22 cellular contexts compared by ENCODE assay signal in the genomic region with DNA sequence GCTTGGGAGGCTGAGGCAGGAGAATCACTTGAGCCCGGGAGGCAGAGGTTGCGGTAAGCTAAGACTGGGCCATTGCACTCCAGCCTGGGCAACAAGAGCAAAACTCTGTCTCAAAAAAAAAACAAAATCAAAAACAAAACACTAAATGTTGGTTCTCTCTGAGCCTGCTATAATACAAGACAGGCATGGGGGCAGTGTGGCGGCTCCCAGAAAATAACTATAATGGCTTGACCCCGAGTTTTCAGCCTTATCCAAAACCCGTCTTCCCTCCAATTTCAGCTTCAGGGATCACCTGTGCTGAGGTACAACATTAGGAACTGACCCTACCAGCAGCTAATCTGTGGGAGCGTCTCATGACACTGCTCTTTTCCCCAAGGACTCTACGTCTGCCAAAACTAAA. TPM values are rescaled to one million over a fixed set of nuclear protein-coding genes. Genes with fewer than 3 reads are reported as not detected.
A peak's percentile ranks its signal among the peaks of the same experiment; 100 is the strongest.
DNase-seq lines count a peak whose midpoint lies in the region; ATAC-seq, FAIRE-seq and TF ChIP-seq lines count a peak whose summit lies in the region.
"Had no signal": no experiment of that assay in that cellular context is flagged by ENCODE, and none has a peak within 500 bp of the region (broad histone marks: within the 10 kb centered on the region; RNA-seq: fewer than 3 reads in every experiment).

No MANE protein-coding gene starts in this region.

- TF ChIP-seq CTCF in kidney (IDR thresholded peaks at IDR 0.05; ENCODE audit: borderline replicate concordance, extremely low read depth, insufficient read depth), result no peak

- ATAC-seq in HG03159 (IDR thresholded peaks at IDR 0.05; ENCODE audit: unreplicated experiment), result no peak
- ATAC-seq: activated CD8-positive, alpha-beta T cell treated with anti-CD3 and anti-CD28 coated beads for 36 hours; activated T-cell treated with anti-CD3 and anti-CD28 coated beads, Interleukin-2, amount 50 U/mL, for 4 hours had no signal

- H3K4me2 ChIP-seq in BLaER1, result peak overlapping the region; percentile 82

- WGBS in small intestine, 3 donors, result 65 to 83% (median 79%) methylated on average over 7 of the region's 7 CpGs

- H3K9me3 ChIP-seq in BLaER1 (no peaks in the 10 kb centered on the region), SJCRH30 (replicated peaks) (no peaks in the 10 kb centered on the region), kidney (ENCODE audit: control insufficient read depth in 1 of 2, low read length in 2 of 2) (no peaks in the 10 kb centered on the region), small intestine (ENCODE audit: control insufficient read depth, low read depth) (no peaks in the 10 kb centered on the region)
- H3K9me3 ChIP-seq: ovary had no signal

- no peak overlapping the region for H3K27ac ChIP-seq in BLaER1
- H3K27ac ChIP-seq in SJCRH30, result peak overlapping the region; percentile 93
- peak overlapping the region; percentile 52 to 83 for H3K27ac ChIP-seq in kidney (ENCODE audit: low read depth in 2 of 2, low read length in 2 of 2)
- H3K27ac ChIP-seq in small intestine (ENCODE audit: low read depth in 1 of 2, low read length in 1 of 2), result peak overlapping the region; percentile 82 to 84
- H3K27ac ChIP-seq: ovary, WERI-Rb-1 had no signal

- H3K4me1 ChIP-seq in BLaER1 (peaks cover 60% of the 10 kb centered on the region), SJCRH30 (peaks cover 18% of the 10 kb centered on the region), kidney (ENCODE audit: control insufficient read depth in 1 of 2, insufficient read depth in 1 of 2, low read depth in 1 of 2, low read length in 2 of 2) (peaks cover 0 to 3% of the 10 kb centered on the region in 2 donors), small intestine (ENCODE audit: control insufficient read depth in 2 of 2, insufficient read depth in 1 of 2, low read depth in 1 of 2, low read length in 1 of 2) (peaks cover 0 to 3% of the 10 kb centered on the region in 2 donors)

- H3K4me3 ChIP-seq in BLaER1 (no peak overlapping the region), SJCRH30 (peak overlapping the region; percentile 55), kidney (ENCODE audit: low read length in 2 of 2) (peak overlapping the region; percentile 71 to 79), small intestine (ENCODE audit: low read depth in 1 of 2, low read length in 2 of 2) (peak overlapping the region in 1 of 2 donors; percentile 83)
- H3K4me3 ChIP-seq: K562, ovary had no signal

- H3K36me3 ChIP-seq in BLaER1 (no peaks in the 10 kb centered on the region), SJCRH30 (0 out of 2 replicates have a peak, but pooled peaks cover 4% of the 10 kb centered on the region), kidney (ENCODE audit: control insufficient read depth in 1 of 2, insufficient read depth in 2 of 2, low read length in 2 of 2) (no peaks in the 10 kb centered on the region), small intestine (ENCODE audit: control insufficient read depth in 2 of 2, insufficient read depth in 2 of 2, low read length in 2 of 2) (peaks cover 0 to 2% of the 10 kb centered on the region in 2 donors)
- H3K36me3 ChIP-seq: ovary, WERI-Rb-1 had no signal

- no peaks in the 10 kb centered on the region for H4K20me1 ChIP-seq in BLaER1

- H3K9ac ChIP-seq in BLaER1 (no peak overlapping the region), kidney (ENCODE audit: low read length in 2 of 2) (peak overlapping the region in 1 of 2 donors; percentile 77)

- FAIRE-seq in kidney (lab: Jason Lieb, UNC), result no peak
- FAIRE-seq in small intestine (lab: Jason Lieb, UNC), result no peak

- intact Hi-C loops in kidney (cut with DNase I), result no loop called here

- DNase-seq in SJCRH30 (no peak), kidney (no peak), small intestine (no peak), cerebellar cortex (ENCODE audit: low spot score) (no peak), NOMO-1 treated with dmso at 0.1 percent for 144 hours (lab: John Stamatoyannopoulos, UW; ENCODE audit: unreplicated experiment) (no peak), NCI-H2227 (lab: John Stamatoyannopoulos, UW; ENCODE audit: unreplicated experiment) (no peak)
- DNase-seq: activated CD8-positive, alpha-beta T cell treated with anti-CD3 and anti-CD28 coated beads for 36 hours; activated T-cell treated with anti-CD3 and anti-CD28 coated beads, Interleukin-2, amount 50 U/mL, for 4 hours; CD4-positive, alpha-beta memory T cell; DND-41; foreskin fibroblast; H9; left colon; NCI-H187 treated with DMSO at 0.1 percent for 48 hours; NCI-H446; ovary; SHP77; stimulated activated CD4-positive, alpha-beta T cell treated with anti-CD3 and anti-CD28 coated beads, Interleukin-4, amount 100 ng/mL, for 1 hour; WERI-Rb-1 had no signal

- H3K27me3 ChIP-seq in BLaER1 (no peaks in the 10 kb centered on the region), SJCRH30 (no peaks in the 10 kb centered on the region), small intestine (ENCODE audit: control insufficient read depth in 2 of 2, insufficient read depth in 2 of 2, low read length in 2 of 2) (no peaks in the 10 kb centered on the region)
- H3K27me3 ChIP-seq: ovary had no signal

RNA-seq across cellular contexts. Expression of gene SLC7A7, which starts 0.9 kb away (rescaled TPM):
- 46.2 and 47.8 TPM in 2 replicates for total RNA-seq in SJCRH30 (2014; rRNA removed; shearing (Covaris generic))
- total RNA-seq in kidney, result 26.6 TPM
- polyA plus RNA-seq in kidney (ENCODE audit: insufficient read depth, low read depth, low replicate concordance) (235 TPM), small intestine (100 to 1,000 TPM in 2 of 3 donors, 10 to 100 TPM in 1; 52.9 to 355 (median 218) TPM)

RNA-seq across cellular contexts. Expression of gene MRPL52, which starts 15.3 kb away (rescaled TPM):
- total RNA-seq in SJCRH30 (2014; rRNA removed; shearing (Covaris generic)), result 65.1 and 95.5 TPM in 2 replicates
- total RNA-seq in kidney, result 74.3 TPM
- 255 TPM for polyA plus RNA-seq in kidney (ENCODE audit: insufficient read depth, low read depth, low replicate concordance)
- polyA plus RNA-seq in small intestine, result 100 to 1,000 TPM; 117 to 164 (median 147) TPM

RNA-seq across cellular contexts. Expression of gene MMP14, which starts 22.0 kb away (rescaled TPM):
- 96.7 and 98.7 TPM in 2 replicates for total RNA-seq in SJCRH30 (2014; rRNA removed; shearing (Covaris generic))
- total RNA-seq in kidney, result 108 TPM
- 30.1 TPM for polyA plus RNA-seq in kidney (ENCODE audit: insufficient read depth, low read depth, low replicate concordance)
- polyA plus RNA-seq in small intestine, result 100 to 1,000 TPM in 1 of 3 donors, 10 to 100 TPM in 1, 1 to 10 TPM in 1; 6.9 to 105 (median 16.8) TPM
- polyA plus RNA-seq: CD4-positive, alpha-beta memory T cell had no signal

RNA-seq across cellular contexts. Expression of gene OXA1L, which starts 47.9 kb away (rescaled TPM):
- total RNA-seq in SJCRH30 (2014; rRNA removed; shearing (Covaris generic)), result 134 and 145 TPM in 2 replicates
- 80.8 TPM for total RNA-seq in kidney
- polyA plus RNA-seq in kidney (ENCODE audit: insufficient read depth, low read depth, low replicate concordance) (101 TPM), small intestine (100 to 1,000 TPM; 101 to 120 (median 115) TPM)

RNA-seq across cellular contexts. Expression of gene LRP10, which starts 57.2 kb away (rescaled TPM):
- total RNA-seq in SJCRH30 (2014; rRNA removed; shearing (Covaris generic)), result 12.2 and 12.5 TPM in 2 replicates
- total RNA-seq in kidney, result 207 TPM
- polyA plus RNA-seq in kidney (ENCODE audit: insufficient read depth, low read depth, low replicate concordance) (74.7 TPM), small intestine (10 to 100 TPM; 19.7 to 87.3 (median 28.4) TPM)
